In genomic region chr9:105401651-105402050, GRCh38 we compare ENCODE assay signal across 12 cellular contexts. TPM values are rescaled to one million over a fixed set of nuclear protein-coding genes. Genes with fewer than 3 reads are reported as not detected.
DNase-seq lines count a peak whose midpoint lies in the region; ATAC-seq and TF ChIP-seq lines count a peak whose summit lies in the region.
"Had no signal": no experiment of that assay in that cellular context is flagged by ENCODE, and none has a peak within 500 bp of the region (broad histone marks: within the 10 kb centered on the region; RNA-seq: fewer than 3 reads in every experiment).

No MANE protein-coding gene starts in this region.

- H3K4me1 ChIP-seq in osteoblast (ENCODE audit: insufficient read depth, low read length) (peaks cover 4% of the 10 kb centered on the region), thyroid gland (no peaks in the 10 kb centered on the region)

- WGBS in thyroid gland, 2 donors, result 47 to 51% methylated on average over 3 of the region's 3 CpGs

- intact Hi-C loops in thyroid gland (cut with DNase I), result no loop called here

- TF ChIP-seq POLR2A in thyroid gland (IDR thresholded peaks at IDR 0.05), result no peak

- no peak for ATAC-seq in HG03342 (IDR thresholded peaks at IDR 0.05; ENCODE audit: unreplicated experiment)

- TF ChIP-seq CTCF in osteoblast (IDR thresholded peaks at IDR 0.05; ENCODE audit: extremely low read depth, low read depth, low read length) (peak; percentile 34), thyroid gland (IDR thresholded peaks at IDR 0.05) (no peak)

- H3K36me3 ChIP-seq in osteoblast (ENCODE audit: insufficient read depth, low read length) (no peaks in the 10 kb centered on the region), thyroid gland (no peaks in the 10 kb centered on the region)

- H4K20me1 ChIP-seq in osteoblast (ENCODE audit: insufficient read depth, low read length), result no peaks in the 10 kb centered on the region

- no peak overlapping the region for H3K4me3 ChIP-seq in osteoblast (ENCODE audit: insufficient read depth, low read length)
- H3K4me3 ChIP-seq in thyroid gland (replicated peaks in 1 of 3), result no peak overlapping the region
- H3K4me3 ChIP-seq: dorsolateral prefrontal cortex had no signal

- no peak overlapping the region for H3K27ac ChIP-seq in osteoblast (ENCODE audit: low read depth, low read length)
- no peak overlapping the region for H3K27ac ChIP-seq in thyroid gland
- H3K27ac ChIP-seq: 22Rv1 had no signal

- H3K27me3 ChIP-seq in osteoblast (ENCODE audit: insufficient read depth, low read length) (no peaks in the 10 kb centered on the region), thyroid gland (no peaks in the 10 kb centered on the region)
- H3K27me3 ChIP-seq: dorsolateral prefrontal cortex had no signal

- peak; percentile 49 for DNase-seq in DMS 273 (lab: John Stamatoyannopoulos, UW; ENCODE audit: unreplicated experiment)
- DNase-seq in DMS 273 treated with DMSO at 0.1 percent for 48 hours (lab: John Stamatoyannopoulos, UW), result no peak
- peak; percentile 35 for DNase-seq in OCI-M1 (lab: John Stamatoyannopoulos, UW)
- peak; percentile 46 for DNase-seq in fibroblast of gingiva (ENCODE audit: low read depth)
- peak; percentile 32 for DNase-seq in osteoblast (ENCODE audit: insufficient read length, low spot score, missing footprints)
- no peak for DNase-seq in DMS53 (lab: John Stamatoyannopoulos, UW)
- DNase-seq in thyroid gland, result no peak
- DNase-seq: activated CD4-positive, alpha-beta T cell treated with anti-CD3 and anti-CD28 coated beads, Interleukin-2, amount 50 U/mL, for 48 hours; activated naive CD4-positive, alpha-beta T cell treated with anti-CD3 and anti-CD28 coated beads, Interleukin-2, amount 50 U/mL, for 16 hours; dorsolateral prefrontal cortex had no signal

- H3K79me2 ChIP-seq in osteoblast (ENCODE audit: insufficient read depth, low read length), result no peaks in the 10 kb centered on the region

- no peaks in the 10 kb centered on the region for H3K9me3 ChIP-seq in osteoblast (ENCODE audit: low read depth, low read length)
- no peaks in the 10 kb centered on the region for H3K9me3 ChIP-seq in thyroid gland

- H2AFZ ChIP-seq in osteoblast (ENCODE audit: low read length), result no peak overlapping the region

- H3K4me2 ChIP-seq in osteoblast (ENCODE audit: insufficient read depth, low read length), result no peak overlapping the region

RNA-seq across cellular contexts. Expression of gene FSD1L, which starts 46.2 kb away (rescaled TPM):
- total RNA-seq in osteoblast (6.5 and 7.1 TPM in 2 replicates), thyroid gland (1 to 10 TPM; 5.9 to 9.0 (median 8.3) TPM)

Comparison
In these comparisons a context has a peak if more than half of its experiments do, and no peak if none do; other contexts are left out.
1. DNase-seq: peak in DMS 273 (single experiment), OCI-M1 (single experiment), fibroblast of gingiva (single experiment) and osteoblast (single experiment); none in DMS 273 treated with DMSO at 0.1 percent for 48 hours (single experiment), DMS53 (single experiment) and thyroid gland (0 of 2).